In genomic region chr16:21257284-21257683, GRCh38 we compare ENCODE assay signal across 9 cellular contexts. TPM values are rescaled to one million over a fixed set of nuclear protein-coding genes. Genes with fewer than 3 reads are reported as not detected.
"Had no signal": no experiment of that assay in that cellular context is flagged by ENCODE, and none has a peak within 500 bp of the region (broad histone marks: within the 10 kb centered on the region; RNA-seq: fewer than 3 reads in every experiment).

No MANE protein-coding gene starts in this region.

- H3K27ac ChIP-seq: HL-60, KMS-11 had no signal

- H3K4me2 ChIP-seq: KMS-11 had no signal

- FAIRE-seq: HTR-8/SVneo had no signal

- H3K9ac ChIP-seq: KMS-11 had no signal

- H3K9me3 Mint-ChIP-seq: IgD-negative memory B cell had no signal

- H3K27ac Mint-ChIP-seq: IgD-negative memory B cell had no signal

- H3K4me3 Mint-ChIP-seq: IgD-negative memory B cell had no signal

- DNase-seq: IMR-90, KBM-7, KG1 had no signal

- H3K36me3 Mint-ChIP-seq: IgD-negative memory B cell had no signal

RNA-seq across cellular contexts. Expression of gene CRYM, which starts 20.8 kb away (rescaled TPM):
- total RNA-seq: HT1080, IMR-90 had no signal
- polyA plus RNA-seq: IgD-negative memory B cell, IMR-90 had no signal

RNA-seq across cellular contexts. Expression of gene ANKS4B, which starts 23.8 kb away (rescaled TPM):
- total RNA-seq: HT1080, IMR-90 had no signal
- polyA plus RNA-seq: IgD-negative memory B cell, IMR-90 had no signal

RNA-seq across cellular contexts. Expression of gene ZP2, which starts 45.9 kb away (rescaled TPM):
- total RNA-seq: HT-29, HT1080, IMR-90 had no signal
- polyA plus RNA-seq: IgD-negative memory B cell, IMR-90 had no signal
